In genomic region chr9:91795500-91796241, GRCh38 we compare ENCODE assay signal across 13 cellular contexts.
DNase-seq lines count a peak whose midpoint lies in the region; ATAC-seq and TF ChIP-seq lines count a peak whose summit lies in the region.
"Had no signal": no experiment of that assay in that cellular context is flagged by ENCODE, and none has a peak within 500 bp of the region (broad histone marks: within the 10 kb centered on the region; RNA-seq: fewer than 3 reads in every experiment).

No MANE protein-coding gene starts in this region.

- no peaks in the 10 kb centered on the region for H3K9me3 ChIP-seq in cardiac muscle cell (ENCODE audit: low read depth)
- no peaks in the 10 kb centered on the region for H3K9me3 ChIP-seq in left ventricle myocardium inferior (replicated peaks)
- H3K9me3 ChIP-seq in thyroid gland = no peaks in the 10 kb centered on the region
- H3K9me3 ChIP-seq: BLaER1 treated with 17β-estradiol and CSF1 and Interleukin-3, amounts not matched to agents 10 nM and 100 nM; body of pancreas had no signal

- H3K27ac ChIP-seq in cardiac muscle cell (peak overlapping the region; percentile 6), left ventricle myocardium inferior (replicated peaks) (no peak overlapping the region), RWPE1 (peak overlapping the region; percentile 34), thyroid gland (peak overlapping the region in 2 of 3 donors; percentile 3 to 24)
- H3K27ac ChIP-seq: BLaER1 treated with 17β-estradiol and CSF1 and Interleukin-3, amounts not matched to agents 10 nM and 100 nM; body of pancreas had no signal

- WGBS in thyroid gland, 2 donors = 64 to 66% methylated on average over 7 of the region's 7 CpGs

- H3K36me3 ChIP-seq in cardiac muscle cell (no peaks in the 10 kb centered on the region), left ventricle myocardium inferior (no peaks in the 10 kb centered on the region), thyroid gland (no peaks in the 10 kb centered on the region)
- H3K36me3 ChIP-seq: BLaER1 treated with 17β-estradiol and CSF1 and Interleukin-3, amounts not matched to agents 10 nM and 100 nM had no signal

- no peak for TF ChIP-seq CTCF in cardiac muscle cell (IDR thresholded peaks at IDR 0.05; ENCODE audit: low read depth, low read length)
- no peak for TF ChIP-seq CTCF in left ventricle myocardium inferior (IDR thresholded peaks at IDR 0.05; ENCODE audit: borderline replicate concordance)
- TF ChIP-seq CTCF in RWPE1 (conservative IDR thresholded peaks at IDR 0.05; ENCODE audit: low read depth) = no peak
- no peak for TF ChIP-seq CTCF in fibroblast of villous mesenchyme (IDR thresholded peaks at IDR 0.05; ENCODE audit: insufficient read depth, low read depth, low read length)
- TF ChIP-seq CTCF in thyroid gland (IDR thresholded peaks at IDR 0.05) = no peak

- CTCF ChIA-PET in RWPE1 (lab: Yijun Ruan, JAX) = interaction anchor here (0.7 to 1.1 kb wide), 4 partner anchors 10 to 154 kb away, joined by 3 to 5 read pairs (median 4); partner anchors contain the start of gene ROR2

- H3K4me1 ChIP-seq in cardiac muscle cell (ENCODE audit: low read depth) = peaks cover 5% of the 10 kb centered on the region
- H3K4me1 ChIP-seq in left ventricle myocardium inferior = no peaks in the 10 kb centered on the region
- peaks cover 23 to 30% of the 10 kb centered on the region in 2 donors for H3K4me1 ChIP-seq in thyroid gland
- H3K4me1 ChIP-seq: body of pancreas had no signal

- TF ChIP-seq POLR2A in thyroid gland (IDR thresholded peaks at IDR 0.05) = no peak

- ATAC-seq in GM18873 (IDR thresholded peaks at IDR 0.05; ENCODE audit: low FRiP score, unreplicated experiment) (no peak), GM19035 (IDR thresholded peaks at IDR 0.05; ENCODE audit: unreplicated experiment) (no peak), GM18870 (IDR thresholded peaks at IDR 0.05; ENCODE audit: unreplicated experiment) (no peak)
- ATAC-seq: body of pancreas, GM12878 had no signal

- DNase-seq in cardiac muscle cell (ENCODE audit: low read depth in 1 of 2, low spot score in 1 of 2) = peak in 1 of 2 donors; percentile 32
- no peak for DNase-seq in left ventricle myocardium inferior
- peak; percentile 57 for DNase-seq in RWPE1 (ENCODE audit: low spot score)
- DNase-seq in fibroblast of villous mesenchyme (ENCODE audit: low read depth) = peak; percentile 79
- DNase-seq in thyroid gland = peak; percentile 33 to 46
- DNase-seq: body of pancreas, foreskin melanocyte, NCI-H1092 had no signal

- intact Hi-C loops in left ventricle myocardium inferior (cut with micrococcal nuclease) = no loop called here
- intact Hi-C loops in thyroid gland (cut with DNase I) = no loop called here

- H3K27me3 ChIP-seq in cardiac muscle cell (no peaks in the 10 kb centered on the region), left ventricle myocardium inferior (ENCODE audit: low read depth) (peaks cover 16% of the 10 kb centered on the region), thyroid gland (no peaks in the 10 kb centered on the region)
- H3K27me3 ChIP-seq: BLaER1 treated with 17β-estradiol and CSF1 and Interleukin-3, amounts not matched to agents 10 nM and 100 nM; body of pancreas had no signal

- POLR2A ChIA-PET in RWPE1 (lab: Yijun Ruan, JAX; ENCODE audit: low non-redundant PET) = interaction anchor here (0.6 kb wide), 1 partner anchor 27 kb away, joined by 3 read pairs; no protein-coding TSS in a partner anchor

- no peak overlapping the region for H3K4me3 ChIP-seq in cardiac muscle cell
- H3K4me3 ChIP-seq in left ventricle myocardium inferior = no peak overlapping the region
- no peak overlapping the region for H3K4me3 ChIP-seq in fibroblast of villous mesenchyme (ENCODE audit: low read depth, low read length)
- no peak overlapping the region for H3K4me3 ChIP-seq in thyroid gland (replicated peaks in 1 of 3)
- H3K4me3 ChIP-seq: BLaER1 treated with 17β-estradiol and CSF1 and Interleukin-3, amounts not matched to agents 10 nM and 100 nM; body of pancreas; GM12878 had no signal
